In genomic region chr2:143329288-143329687, GRCh38 we compare ENCODE assay signal across 22 cellular contexts.
"Had no signal": no experiment of that assay in that cellular context is flagged by ENCODE, and none has a peak within 500 bp of the region (broad histone marks: within the 10 kb centered on the region; RNA-seq: fewer than 3 reads in every experiment).

No MANE protein-coding gene starts in this region.

- H3K36me3 Mint-ChIP-seq: brain, WTC11 had no signal

- H2AFZ ChIP-seq: hepatocyte had no signal

- H3K36me3 ChIP-seq: lower lobe of right lung, sigmoid colon, spleen, thyroid gland had no signal

- H3K4me1 ChIP-seq: foreskin keratinocyte, lower lobe of right lung, sigmoid colon, thyroid gland had no signal

- H3K4me2 ChIP-seq: hepatocyte had no signal

- FAIRE-seq: colon, islet of Langerhans had no signal

- H3K4me3 ChIP-seq: hepatocyte, lower lobe of right lung, sigmoid colon, spleen, thyroid gland had no signal

- DNase-seq: activated CD4-positive, alpha-beta T cell treated with anti-CD3 and anti-CD28 coated beads for 48 hours; activated CD8-positive, alpha-beta memory T cell treated with anti-CD3 and anti-CD28 coated beads for 24 hours; activated CD8-positive, alpha-beta memory T cell treated with anti-CD3 and anti-CD28 coated beads, Interleukin-2, amount 50 U/mL, for 48 hours; activated effector memory CD4-positive, alpha-beta T cell treated with Interleukin-2 at 50 U/mL for 16 hours; activated T-cell treated with anti-CD3 and anti-CD28 coated beads, Interleukin-2, amount 50 U/mL, for 48 hours; anterior cingulate cortex; caudate nucleus; foreskin keratinocyte; left cardiac atrium; lower lobe of right lung; occipital lobe; posterior cingulate gyrus; sigmoid colon; spleen; stimulated activated CD4-positive, alpha-beta T cell treated with anti-CD3 and anti-CD28 coated beads, Interleukin-4, amount 100 ng/mL, for 4 hours; stimulated activated naive B cell treated with anti-CD40 and anti-IgM and Interleukin-4, amounts not matched to agents 10 μg/mL and 1 μg/mL and 100 μg/mL, for 72 hours; thyroid gland had no signal

- H3K27ac ChIP-seq: foreskin keratinocyte, hepatocyte, lower lobe of right lung, sigmoid colon, spleen, thyroid gland had no signal

- H3K9me3 ChIP-seq: lower lobe of right lung, sigmoid colon, spleen, thyroid gland had no signal

- ATAC-seq: foreskin keratinocyte; left cardiac atrium; lower lobe of right lung; stimulated activated naive B cell treated with anti-CD40 and anti-IgM and Interleukin-4, amounts not matched to agents 10 μg/mL and 1 μg/mL and 100 μg/mL, for 72 hours; WTC11 had no signal

- H3K27ac Mint-ChIP-seq: brain; stimulated activated naive B cell treated with anti-CD40 and anti-IgM and Interleukin-4, amounts not matched to agents 10 μg/mL and 1 μg/mL and 100 μg/mL, for 72 hours; WTC11 had no signal

- H3K4me3 Mint-ChIP-seq: brain; stimulated activated naive B cell treated with anti-CD40 and anti-IgM and Interleukin-4, amounts not matched to agents 10 μg/mL and 1 μg/mL and 100 μg/mL, for 72 hours; WTC11 had no signal

- H3K27me3 Mint-ChIP-seq: brain; stimulated activated naive B cell treated with anti-CD40 and anti-IgM and Interleukin-4, amounts not matched to agents 10 μg/mL and 1 μg/mL and 100 μg/mL, for 72 hours had no signal

- H3K79me2 ChIP-seq: hepatocyte had no signal

- H3K27me3 ChIP-seq: foreskin keratinocyte, hepatocyte, sigmoid colon, spleen, thyroid gland had no signal
